27 cellular contexts compared by ENCODE assay signal in genomic region chrX:20742106-20742505, GRCh38.
A peak's percentile ranks its signal among the peaks of the same experiment; 100 is the strongest.
DNase-seq lines count a peak whose midpoint lies in the region; ATAC-seq and TF ChIP-seq lines count a peak whose summit lies in the region.
"Had no signal": no experiment of that assay in that cellular context is flagged by ENCODE, and none has a peak within 500 bp of the region (broad histone marks: within the 10 kb centered on the region; RNA-seq: fewer than 3 reads in every experiment).

No MANE protein-coding gene starts in this region.

- intact Hi-C loops in adrenal gland (cut with DNase I) (no loop called here), prostate gland (cut with DNase I) (no loop called here)

- TF ChIP-seq CTCF in adrenal gland (IDR thresholded peaks at IDR 0.05) (no peak), prostate gland (IDR thresholded peaks at IDR 0.05) (no peak)

- H3K4me3 ChIP-seq in adrenal gland (no peak overlapping the region), prostate gland (no peak overlapping the region)
- H3K4me3 ChIP-seq: body of pancreas, GM12878, left ventricle myocardium inferior, mucosa of descending colon had no signal

- H3K4me1 ChIP-seq in adrenal gland (replicated peaks in 1 of 2) = no peaks in the 10 kb centered on the region
- H3K4me1 ChIP-seq in prostate gland (replicated peaks) = no peaks in the 10 kb centered on the region
- H3K4me1 ChIP-seq: body of pancreas, left ventricle myocardium inferior had no signal

- H3K27ac ChIP-seq in adrenal gland (no peak overlapping the region), prostate gland (no peak overlapping the region)
- H3K27ac ChIP-seq: body of pancreas, left ventricle myocardium inferior, neutrophil, WERI-Rb-1 had no signal

- TF ChIP-seq POLR2A in adrenal gland (IDR thresholded peaks at IDR 0.05) = no peak
- no peak for TF ChIP-seq POLR2A in prostate gland (IDR thresholded peaks at IDR 0.05)

- H3K36me3 ChIP-seq in adrenal gland (replicated peaks in 1 of 2) = no peaks in the 10 kb centered on the region
- H3K36me3 ChIP-seq in prostate gland = no peaks in the 10 kb centered on the region
- H3K36me3 ChIP-seq: left ventricle myocardium inferior, neutrophil, WERI-Rb-1 had no signal

- 36 to 50% (median 43%) methylated on average over 1 to 3 of the region's 3 CpGs for WGBS in adrenal gland, 4 donors
- WGBS in prostate gland = 56% methylated on average over 3 of the region's 3 CpGs

- DNase-seq in AG20443 (ENCODE audit: low spot score) (peak; percentile 40), LHCN-M2 (ENCODE audit: low read depth) (peak; percentile 18), adrenal gland (peak; percentile 10 to 75 (median 56)), kidney glomerular epithelial cell (lab: John Stamatoyannopoulos, UW) (peak; percentile 43), inferior parietal cortex (ENCODE audit: extremely low spot score) (no peak), prostate gland (ENCODE audit: low spot score) (no peak)
- DNase-seq: activated CD4-positive, alpha-beta memory T cell treated with anti-CD3 and anti-CD28 coated beads for 36 hours; activated naive CD4-positive, alpha-beta T cell treated with anti-CD3 and anti-CD28 coated beads, Interleukin-2, amount 10 ng/mL, durations not matched to agents 7 days and 5 days; activated T-cell treated with anti-CD3 and anti-CD28 coated beads, Interleukin-2, amount 50 U/mL, for 1 hour; COR-L47; cortex of kidney; Karpas-422; left ventricle myocardium inferior; mucosa of descending colon; NCI-H146; NCI-H748 treated with DMSO at 0.1 percent for 48 hours; SIG-M5; stimulated activated CD4-positive, alpha-beta T cell treated with anti-CD3 and anti-CD28 coated beads, Interleukin-1b, Interleukin-23, amount 100 ng/mL, for 48 hours; stimulated activated naive CD8-positive, alpha-beta T cell treated with anti-CD3 and anti-CD28 coated beads, Interleukin-15, amount 100 ng/mL, for 72 hours; T-helper 17 cell; WERI-Rb-1 had no signal

- H3K27me3 ChIP-seq in adrenal gland (no peaks in the 10 kb centered on the region), prostate gland (replicated peaks; ENCODE audit: insufficient read depth) (no peaks in the 10 kb centered on the region)
- H3K27me3 ChIP-seq: body of pancreas, neutrophil had no signal

- ATAC-seq in HG02588 (IDR thresholded peaks at IDR 0.05; ENCODE audit: unreplicated experiment) = no peak
- no peak for ATAC-seq in HG02678 (IDR thresholded peaks at IDR 0.05; ENCODE audit: unreplicated experiment)
- ATAC-seq: body of pancreas; GM12878; mucosa of descending colon; sciatic nerve; stimulated activated naive CD8-positive, alpha-beta T cell treated with anti-CD3 and anti-CD28 coated beads, Interleukin-15, amount 100 ng/mL, for 72 hours; T-helper 17 cell had no signal

- H3K9me3 ChIP-seq in adrenal gland (replicated peaks in 1 of 3) = no peaks in the 10 kb centered on the region
- H3K9me3 ChIP-seq in prostate gland = no peaks in the 10 kb centered on the region
- H3K9me3 ChIP-seq: body of pancreas, left ventricle myocardium inferior, mucosa of descending colon, neutrophil had no signal

Comparison
In these comparisons a context has a peak if more than half of its experiments do, and no peak if none do; other contexts are left out.
1. DNase-seq: peak in AG20443 (single experiment), LHCN-M2 (single experiment), adrenal gland (7 of 7) and kidney glomerular epithelial cell (single experiment); none in inferior parietal cortex (single experiment) and prostate gland (single experiment).